Comparison of ENCODE assay signal across 1 cellular context in genomic region chr5:134798468-134798867, GRCh38.
TF ChIP-seq lines count a peak whose summit lies in the region.

No MANE protein-coding gene starts in this region.

TF ChIP-seq in GM12878, 131 proteins besides CTCF, POLR2A, EP300 and RAD21:
- no peak for TF ChIP-seq KDM1A (IDR thresholded peaks at IDR 0.05; ENCODE audit: borderline replicate concordance)
- peak; percentile 58; the same call in 1 of the 2 replicates for TF ChIP-seq MEF2A (IDR thresholded peaks at IDR 0.05; ENCODE audit: insufficient read depth, low read depth, low read length)
